Comparison of ENCODE assay signal across 8 cellular contexts in genomic region chr10:110803830-110804338, GRCh38.
A peak's percentile ranks its signal among the peaks of the same experiment; 100 is the strongest.
DNase-seq lines count a peak whose midpoint lies in the region; ATAC-seq, FAIRE-seq and TF ChIP-seq lines count a peak whose summit lies in the region.

No MANE protein-coding gene starts in this region.

- no peaks in the 10 kb centered on the region for H3K27me3 ChIP-seq in CD8-positive, alpha-beta T cell (ENCODE audit: insufficient read depth, low read length)
- H3K27me3 ChIP-seq in lower lobe of right lung (ENCODE audit: low read depth) (peaks cover 5% of the 10 kb centered on the region), suprapubic skin (no peaks in the 10 kb centered on the region)

- 41% methylated on average over 6 of the region's 6 CpGs for WGBS in suprapubic skin

- no peaks in the 10 kb centered on the region for H3K9me3 ChIP-seq in CD8-positive, alpha-beta T cell (ENCODE audit: low read length)
- no peaks in the 10 kb centered on the region for H3K9me3 ChIP-seq in lower lobe of right lung
- H3K9me3 ChIP-seq in suprapubic skin = no peaks in the 10 kb centered on the region

- H3K4me3 ChIP-seq in CD8-positive, alpha-beta T cell (ENCODE audit: low read depth, low read length) = no peak overlapping the region
- H3K4me3 ChIP-seq in lower lobe of right lung (no peak overlapping the region), suprapubic skin (no peak overlapping the region)

- no peak for TF ChIP-seq EP300 in suprapubic skin (IDR thresholded peaks at IDR 0.05)

- intact Hi-C loops in CD8-positive, alpha-beta T cell (cut with DNase I, micrococcal nuclease) = loop anchor here (1.0 to 5.0 kb wide), 7 partner anchors 33 to 115 kb away; partner anchors contain the start of genes BBIP1 (in 1 of the 2) and SHOC2 (in 1 of the 2)
- intact Hi-C loops in lower lobe of right lung (cut with DNase I) = loop anchor here (10.0 kb wide), 1 partner anchor 91 kb away; no protein-coding TSS in a partner anchor

- H3K36me3 ChIP-seq in CD8-positive, alpha-beta T cell (ENCODE audit: insufficient read depth, low read length) = no peaks in the 10 kb centered on the region
- H3K36me3 ChIP-seq in lower lobe of right lung (no peaks in the 10 kb centered on the region), suprapubic skin (no peaks in the 10 kb centered on the region)

- peak; percentile 95 for FAIRE-seq in GM19239 (lab: Jason Lieb, UNC)

- peak; percentile 58 for TF ChIP-seq CTCF in CD8-positive, alpha-beta T cell (IDR thresholded peaks at IDR 0.05)
- TF ChIP-seq CTCF in lower lobe of right lung (IDR thresholded peaks at IDR 0.05) (peak; percentile 74), suprapubic skin (IDR thresholded peaks at IDR 0.05) (peak; percentile 20 to 47)

- no peaks in the 10 kb centered on the region for H3K9me3 Mint-ChIP-seq in CD8-positive, alpha-beta T cell
- no peaks in the 10 kb centered on the region for H3K9me3 Mint-ChIP-seq in T-helper 2 cell treated with Interferon-gamma antibody and Interleukin-4, amounts not matched to agents 5 μg/mL and 100 μg/mL, for 36 hours

- H3K27ac ChIP-seq in CD8-positive, alpha-beta T cell (ENCODE audit: low read depth, low read length) = no peak overlapping the region
- H3K27ac ChIP-seq in lower lobe of right lung (no peak overlapping the region), suprapubic skin (no peak overlapping the region)

- no peak for TF ChIP-seq POLR2A in suprapubic skin (IDR thresholded peaks at IDR 0.05)

- POLR2A ChIA-PET in CD8-positive, alpha-beta T cell (lab: Charles Lee) = interaction anchor here (0.6 to 2.8 kb wide), 19 partner anchors 10 to 174 kb away, joined by 3 to 18 read pairs (median 3); partner anchors contain the start of gene PDCD4

- no peaks in the 10 kb centered on the region for H3K36me3 Mint-ChIP-seq in CD8-positive, alpha-beta T cell
- no peaks in the 10 kb centered on the region for H3K36me3 Mint-ChIP-seq in T-helper 2 cell treated with Interferon-gamma antibody and Interleukin-4, amounts not matched to agents 5 μg/mL and 100 μg/mL, for 36 hours (ENCODE audit: low read depth)

- H3K4me1 Mint-ChIP-seq in CD8-positive, alpha-beta T cell (ENCODE audit: low read depth) = peaks cover 40% of the 10 kb centered on the region
- H3K4me1 Mint-ChIP-seq in T-helper 2 cell treated with Interferon-gamma antibody and Interleukin-4, amounts not matched to agents 5 μg/mL and 100 μg/mL, for 36 hours (ENCODE audit: low read depth) = peaks cover 40% of the 10 kb centered on the region

- no peaks in the 10 kb centered on the region for H3K27me3 Mint-ChIP-seq in CD8-positive, alpha-beta T cell (ENCODE audit: low read depth)
- H3K27me3 Mint-ChIP-seq in T-helper 2 cell treated with Interferon-gamma antibody and Interleukin-4, amounts not matched to agents 5 μg/mL and 100 μg/mL, for 36 hours (ENCODE audit: low read depth) = no peaks in the 10 kb centered on the region

- DNase-seq in CD8-positive, alpha-beta T cell = peak in 5 of 7 experiments; percentile 22 to 70 (median 46)
- peak; percentile 55 for DNase-seq in GM19239 (ENCODE audit: insufficient read length, low spot score)
- DNase-seq in T-helper 2 cell treated with Interferon-gamma antibody and Interleukin-4, amounts not matched to agents 5 μg/mL and 100 μg/mL, for 36 hours (ENCODE audit: low spot score) = no peak
- DNase-seq in ecto neural progenitor cell (ENCODE audit: low spot score) = peak; percentile 68
- no peak for DNase-seq in lower lobe of right lung
- no peak for DNase-seq in suprapubic skin (ENCODE audit: low spot score in 2 of 2)
- DNase-seq in NCI-H2029 (lab: John Stamatoyannopoulos, UW) = no peak

- H3K4me3 Mint-ChIP-seq in CD8-positive, alpha-beta T cell = peak overlapping the region; percentile 59
- H3K4me3 Mint-ChIP-seq in T-helper 2 cell treated with Interferon-gamma antibody and Interleukin-4, amounts not matched to agents 5 μg/mL and 100 μg/mL, for 36 hours = peak overlapping the region; percentile 62

- peaks cover 32% of the 10 kb centered on the region for H3K4me1 ChIP-seq in CD8-positive, alpha-beta T cell (ENCODE audit: insufficient read depth, low read length)
- H3K4me1 ChIP-seq in lower lobe of right lung = peaks cover 24% of the 10 kb centered on the region
- H3K4me1 ChIP-seq in suprapubic skin = peaks cover 41% of the 10 kb centered on the region

- CTCF ChIA-PET in CD8-positive, alpha-beta T cell (lab: Charles Lee) = interaction anchor here (0.6 to 3.7 kb wide), 40 partner anchors 9 to 195 kb away, joined by 3 to 32 read pairs (median 6); partner anchors contain the start of gene PDCD4

- ATAC-seq in CD8-positive, alpha-beta T cell = peak; percentile 51
- ATAC-seq in HG03469 (IDR thresholded peaks at IDR 0.05; ENCODE audit: unreplicated experiment) = peak; percentile 40
- ATAC-seq in lower lobe of right lung = peak; percentile 79 to 86

- H3K27ac Mint-ChIP-seq in CD8-positive, alpha-beta T cell = peak overlapping the region; percentile 89
- H3K27ac Mint-ChIP-seq in T-helper 2 cell treated with Interferon-gamma antibody and Interleukin-4, amounts not matched to agents 5 μg/mL and 100 μg/mL, for 36 hours = peak overlapping the region; percentile 75

Comparison
In these comparisons a context has a peak if more than half of its experiments do, and no peak if none do; other contexts are left out.
1. DNase-seq: peak in CD8-positive, alpha-beta T cell (5 of 7), GM19239 (single experiment) and ecto neural progenitor cell (single experiment); none in T-helper 2 cell treated with Interferon-gamma antibody and Interleukin-4, amounts not matched to agents 5 μg/mL and 100 μg/mL, for 36 hours (single experiment), lower lobe of right lung (single experiment), suprapubic skin (0 of 2) and NCI-H2029 (single experiment).
2. Peak in every context shown above with its lines, with median percentiles within 50 percentile points of each other: ATAC-seq and CTCF ChIP-seq.